ENCODE assay signal across 18 cellular contexts in genomic region chr1:43392702-43393101, GRCh38. TPM values are rescaled to one million over a fixed set of nuclear protein-coding genes. Genes with fewer than 3 reads are reported as not detected.
A peak's percentile ranks its signal among the peaks of the same experiment; 100 is the strongest.
DNase-seq lines count a peak whose midpoint lies in the region; ATAC-seq lines count a peak whose summit lies in the region.
"Had no signal": no experiment of that assay in that cellular context is flagged by ENCODE, and none has a peak within 500 bp of the region (broad histone marks: within the 10 kb centered on the region; RNA-seq: fewer than 3 reads in every experiment).

No MANE protein-coding gene starts in this region.

- no peak overlapping the region for H3K27ac ChIP-seq in CD4-positive, CD25-positive, alpha-beta regulatory T cell (ENCODE audit: insufficient read depth, low read length, poor library complexity, severe bottlenecking)
- H3K27ac ChIP-seq: 22Rv1, GM23248 had no signal

- no peaks in the 10 kb centered on the region for H3K27me3 Mint-ChIP-seq in activated CD4-positive, alpha-beta T cell treated with anti-CD3 and anti-CD28 coated beads, Interleukin-2, amount 10 ng/mL, durations not matched to agents 24 days and 14 days
- H3K27me3 Mint-ChIP-seq in CD4-positive, CD25-positive, alpha-beta regulatory T cell = no peaks in the 10 kb centered on the region
- no peaks in the 10 kb centered on the region for H3K27me3 Mint-ChIP-seq in IgD-negative memory B cell
- no peaks in the 10 kb centered on the region for H3K27me3 Mint-ChIP-seq in effector memory CD8-positive, alpha-beta T cell
- H3K27me3 Mint-ChIP-seq in stimulated activated memory B cell treated with anti-CD40 and anti-IgM and Interleukin-4, amounts not matched to agents 10 μg/mL and 1 μg/mL and 100 μg/mL, for 72 hours = no peaks in the 10 kb centered on the region

- H3K4me1 ChIP-seq in CD4-positive, CD25-positive, alpha-beta regulatory T cell (ENCODE audit: control insufficient read depth, insufficient read depth, low read length, poor library complexity, severe bottlenecking) = peaks cover 17% of the 10 kb centered on the region

- H3K36me3 ChIP-seq in CD4-positive, CD25-positive, alpha-beta regulatory T cell (ENCODE audit: control insufficient read depth, insufficient read depth, low read length) = peaks cover 10% of the 10 kb centered on the region

- no peak for ATAC-seq in CD4-positive, CD25-positive, alpha-beta regulatory T cell (ENCODE audit: low read depth in 2 of 2)
- no peak for ATAC-seq in effector memory CD8-positive, alpha-beta T cell (replicated peaks)
- ATAC-seq in stimulated activated memory B cell treated with anti-CD40 and anti-IgM and Interleukin-4, amounts not matched to agents 10 μg/mL and 1 μg/mL and 100 μg/mL, for 72 hours = no peak
- ATAC-seq: GM12878, HepG2 had no signal

- no peak overlapping the region for H3K27ac Mint-ChIP-seq in activated CD4-positive, alpha-beta T cell treated with anti-CD3 and anti-CD28 coated beads, Interleukin-2, amount 10 ng/mL, durations not matched to agents 24 days and 14 days
- peak overlapping the region in 2 of 3 donors; percentile 22 to 39 for H3K27ac Mint-ChIP-seq in CD4-positive, CD25-positive, alpha-beta regulatory T cell
- peak overlapping the region; percentile 36 to 41 (median 37) for H3K27ac Mint-ChIP-seq in IgD-negative memory B cell
- H3K27ac Mint-ChIP-seq in effector memory CD8-positive, alpha-beta T cell = peak overlapping the region; percentile 0 to 2
- H3K27ac Mint-ChIP-seq in stimulated activated memory B cell treated with anti-CD40 and anti-IgM and Interleukin-4, amounts not matched to agents 10 μg/mL and 1 μg/mL and 100 μg/mL, for 72 hours = no peak overlapping the region

- peak overlapping the region; percentile 16 for H3K4me3 Mint-ChIP-seq in activated CD4-positive, alpha-beta T cell treated with anti-CD3 and anti-CD28 coated beads, Interleukin-2, amount 10 ng/mL, durations not matched to agents 24 days and 14 days
- peak overlapping the region in 2 of 4 donors; percentile 63 to 83 for H3K4me3 Mint-ChIP-seq in CD4-positive, CD25-positive, alpha-beta regulatory T cell
- peak overlapping the region in 2 of 4 donors; percentile 49 to 60 for H3K4me3 Mint-ChIP-seq in IgD-negative memory B cell
- H3K4me3 Mint-ChIP-seq in effector memory CD8-positive, alpha-beta T cell = no peak overlapping the region
- H3K4me3 Mint-ChIP-seq in stimulated activated memory B cell treated with anti-CD40 and anti-IgM and Interleukin-4, amounts not matched to agents 10 μg/mL and 1 μg/mL and 100 μg/mL, for 72 hours = no peak overlapping the region
- H3K4me3 Mint-ChIP-seq: CD14-positive monocyte had no signal

- H3K36me3 Mint-ChIP-seq in activated CD4-positive, alpha-beta T cell treated with anti-CD3 and anti-CD28 coated beads, Interleukin-2, amount 10 ng/mL, durations not matched to agents 24 days and 14 days (ENCODE audit: low read depth) = peaks cover 18% of the 10 kb centered on the region
- H3K36me3 Mint-ChIP-seq in CD4-positive, CD25-positive, alpha-beta regulatory T cell = peaks cover 11% of the 10 kb centered on the region
- H3K36me3 Mint-ChIP-seq in IgD-negative memory B cell = peaks cover 3% of the 10 kb centered on the region
- H3K36me3 Mint-ChIP-seq in effector memory CD8-positive, alpha-beta T cell (ENCODE audit: insufficient read depth) = peaks cover 28% of the 10 kb centered on the region
- H3K36me3 Mint-ChIP-seq in stimulated activated memory B cell treated with anti-CD40 and anti-IgM and Interleukin-4, amounts not matched to agents 10 μg/mL and 1 μg/mL and 100 μg/mL, for 72 hours = peaks cover 27% of the 10 kb centered on the region

- peaks cover 31% of the 10 kb centered on the region for H3K4me1 Mint-ChIP-seq in activated CD4-positive, alpha-beta T cell treated with anti-CD3 and anti-CD28 coated beads, Interleukin-2, amount 10 ng/mL, durations not matched to agents 24 days and 14 days
- H3K4me1 Mint-ChIP-seq in CD4-positive, CD25-positive, alpha-beta regulatory T cell = peaks cover 19 to 57% (median 44%) of the 10 kb centered on the region in 4 donors
- peaks cover 35 to 42% (median 35%) of the 10 kb centered on the region in 3 donors for H3K4me1 Mint-ChIP-seq in IgD-negative memory B cell
- peaks cover 32 to 48% of the 10 kb centered on the region in 2 donors for H3K4me1 Mint-ChIP-seq in effector memory CD8-positive, alpha-beta T cell (ENCODE audit: low read depth in 2 of 2)
- H3K4me1 Mint-ChIP-seq in stimulated activated memory B cell treated with anti-CD40 and anti-IgM and Interleukin-4, amounts not matched to agents 10 μg/mL and 1 μg/mL and 100 μg/mL, for 72 hours = peaks cover 39% of the 10 kb centered on the region

- DNase-seq in activated CD4-positive, alpha-beta T cell treated with anti-CD3 and anti-CD28 coated beads, Interleukin-2, amount 10 ng/mL, durations not matched to agents 24 days and 14 days = no peak
- no peak for DNase-seq in activated CD4-positive, alpha-beta T cell treated with anti-CD3 and anti-CD28 coated beads for 4 hours
- no peak for DNase-seq in CD4-positive, CD25-positive, alpha-beta regulatory T cell
- DNase-seq in effector memory CD8-positive, alpha-beta T cell = no peak
- DNase-seq in foreskin melanocyte (no peak), GOT3 (lab: John Stamatoyannopoulos, UW) (no peak)
- DNase-seq: DMS79, GM23248, H7 had no signal

- H3K27me3 ChIP-seq in CD4-positive, CD25-positive, alpha-beta regulatory T cell (ENCODE audit: control insufficient read depth, insufficient read depth, low read length) = no peaks in the 10 kb centered on the region

- intact Hi-C loops in activated CD4-positive, alpha-beta T cell treated with anti-CD3 and anti-CD28 coated beads, Interleukin-2, amount 10 ng/mL, durations not matched to agents 24 days and 14 days (cut with micrococcal nuclease) = no loop called here

- no peak overlapping the region for H3K4me3 ChIP-seq in CD4-positive, CD25-positive, alpha-beta regulatory T cell (ENCODE audit: low read depth, low read length)
- H3K4me3 ChIP-seq: GM12878, GM23248 had no signal

- H3K9me3 Mint-ChIP-seq in activated CD4-positive, alpha-beta T cell treated with anti-CD3 and anti-CD28 coated beads, Interleukin-2, amount 10 ng/mL, durations not matched to agents 24 days and 14 days = no peaks in the 10 kb centered on the region
- no peaks in the 10 kb centered on the region for H3K9me3 Mint-ChIP-seq in CD4-positive, CD25-positive, alpha-beta regulatory T cell
- no peaks in the 10 kb centered on the region for H3K9me3 Mint-ChIP-seq in IgD-negative memory B cell
- H3K9me3 Mint-ChIP-seq in effector memory CD8-positive, alpha-beta T cell = no peaks in the 10 kb centered on the region
- no peaks in the 10 kb centered on the region for H3K9me3 Mint-ChIP-seq in stimulated activated memory B cell treated with anti-CD40 and anti-IgM and Interleukin-4, amounts not matched to agents 10 μg/mL and 1 μg/mL and 100 μg/mL, for 72 hours

- H3K9me3 ChIP-seq in CD4-positive, CD25-positive, alpha-beta regulatory T cell (ENCODE audit: control insufficient read depth in 2 of 2, low read length in 2 of 2) = no peaks in the 10 kb centered on the region

RNA-seq across cellular contexts. Expression of gene SZT2, which starts 3.0 kb away (rescaled TPM):
- total RNA-seq in activated CD4-positive, alpha-beta T cell treated with anti-CD3 and anti-CD28 coated beads, Interleukin-2, amount 10 ng/mL, durations not matched to agents 24 days and 14 days = 54.0 and 56.2 TPM in 2 replicates
- 107 TPM for total RNA-seq in CD4-positive, CD25-positive, alpha-beta regulatory T cell
- polyA plus RNA-seq in CD4-positive, CD25-positive, alpha-beta regulatory T cell = 1 to 10 TPM; 1.5 to 4.6 (median 3.5) TPM
- 8.0 TPM for polyA plus RNA-seq in IgD-negative memory B cell

RNA-seq across cellular contexts. Expression of gene MED8, which starts 3.1 kb away (rescaled TPM):
- total RNA-seq in activated CD4-positive, alpha-beta T cell treated with anti-CD3 and anti-CD28 coated beads, Interleukin-2, amount 10 ng/mL, durations not matched to agents 24 days and 14 days = 39.6 and 45.1 TPM in 2 replicates
- 18.4 TPM for total RNA-seq in CD4-positive, CD25-positive, alpha-beta regulatory T cell
- 10 to 100 TPM; 41.8 to 51.3 (median 48.4) TPM for polyA plus RNA-seq in CD4-positive, CD25-positive, alpha-beta regulatory T cell
- polyA plus RNA-seq in IgD-negative memory B cell = 45.4 TPM

RNA-seq across cellular contexts. Expression of gene ELOVL1, which starts 24.9 kb away (rescaled TPM):
- 76.8 and 85.1 TPM in 2 replicates for total RNA-seq in activated CD4-positive, alpha-beta T cell treated with anti-CD3 and anti-CD28 coated beads, Interleukin-2, amount 10 ng/mL, durations not matched to agents 24 days and 14 days
- 37.1 TPM for total RNA-seq in CD4-positive, CD25-positive, alpha-beta regulatory T cell
- 100 to 1,000 TPM in 1 of 4 donors, 10 to 100 TPM in 3; 74.5 to 114 (median 77.7) TPM for polyA plus RNA-seq in CD4-positive, CD25-positive, alpha-beta regulatory T cell
- polyA plus RNA-seq in IgD-negative memory B cell = 69.6 TPM

RNA-seq across cellular contexts. Expression of gene CDC20, which starts 33.9 kb away (rescaled TPM):
- 84.3 and 86.9 TPM in 2 replicates for total RNA-seq in activated CD4-positive, alpha-beta T cell treated with anti-CD3 and anti-CD28 coated beads, Interleukin-2, amount 10 ng/mL, durations not matched to agents 24 days and 14 days
- total RNA-seq in CD4-positive, CD25-positive, alpha-beta regulatory T cell = 1.2 TPM
- polyA plus RNA-seq in CD4-positive, CD25-positive, alpha-beta regulatory T cell = 1 to 10 TPM; 4.2 to 7.5 (median 5.8) TPM
- polyA plus RNA-seq in IgD-negative memory B cell = 0.58 TPM

RNA-seq across cellular contexts. Expression of gene MPL, which starts 55.1 kb away (rescaled TPM):
- total RNA-seq in activated CD4-positive, alpha-beta T cell treated with anti-CD3 and anti-CD28 coated beads, Interleukin-2, amount 10 ng/mL, durations not matched to agents 24 days and 14 days = not detected in 2 replicates
- total RNA-seq in CD4-positive, CD25-positive, alpha-beta regulatory T cell = 2.2 TPM
- not detected for polyA plus RNA-seq in CD4-positive, CD25-positive, alpha-beta regulatory T cell
- not detected for polyA plus RNA-seq in IgD-negative memory B cell
- total RNA-seq: A673, G401, GM12878, GM23248, H7, HepG2 had no signal
- polyA plus RNA-seq: BJ, CD14-positive monocyte, GM12878, GM23248, HepG2 had no signal

Comparison
In these comparisons a context has a peak if more than half of its experiments do, and no peak if none do; other contexts are left out.
1. H3K27ac Mint-ChIP-seq: peak in CD4-positive, CD25-positive, alpha-beta regulatory T cell (2 of 3), IgD-negative memory B cell (3 of 3) and effector memory CD8-positive, alpha-beta T cell (2 of 2); none in activated CD4-positive, alpha-beta T cell treated with anti-CD3 and anti-CD28 coated beads, Interleukin-2, amount 10 ng/mL, durations not matched to agents 24 days and 14 days (single experiment) and stimulated activated memory B cell treated with anti-CD40 and anti-IgM and Interleukin-4, amounts not matched to agents 10 μg/mL and 1 μg/mL and 100 μg/mL, for 72 hours (single experiment).